Comparison of ENCODE assay signal across 1 cellular context in genomic region chr13:19950374-19950773, GRCh38.
TF ChIP-seq lines count a peak whose summit lies in the region.

No MANE protein-coding gene starts in this region.

TF ChIP-seq in HepG2, 621 proteins besides CTCF, POLR2A, EP300 and RAD21 (continued from another document):
- peak; percentile 65; the same call in 1 of the 2 replicates for TF ChIP-seq SRF (IDR thresholded peaks at IDR 0.05; ENCODE audit: low read depth, low read length)
- TF ChIP-seq ZNF143 (CRISPR knock-in tag; IDR thresholded peaks at IDR 0.05) = peak; percentile 59; the same call in 1 of the 2 replicates
- TF ChIP-seq NFYB (CRISPR knock-in tag; IDR thresholded peaks at IDR 0.05) = peak; percentile 53; the same call in 1 of the 2 replicates
- TF ChIP-seq JUN (CRISPR knock-in tag; IDR thresholded peaks at IDR 0.05) = no peak
- TF ChIP-seq NFYC (CRISPR knock-in tag; IDR thresholded peaks at IDR 0.05) = peak; percentile 27; the same call in 1 of the 2 replicates
